In the genomic region with DNA sequence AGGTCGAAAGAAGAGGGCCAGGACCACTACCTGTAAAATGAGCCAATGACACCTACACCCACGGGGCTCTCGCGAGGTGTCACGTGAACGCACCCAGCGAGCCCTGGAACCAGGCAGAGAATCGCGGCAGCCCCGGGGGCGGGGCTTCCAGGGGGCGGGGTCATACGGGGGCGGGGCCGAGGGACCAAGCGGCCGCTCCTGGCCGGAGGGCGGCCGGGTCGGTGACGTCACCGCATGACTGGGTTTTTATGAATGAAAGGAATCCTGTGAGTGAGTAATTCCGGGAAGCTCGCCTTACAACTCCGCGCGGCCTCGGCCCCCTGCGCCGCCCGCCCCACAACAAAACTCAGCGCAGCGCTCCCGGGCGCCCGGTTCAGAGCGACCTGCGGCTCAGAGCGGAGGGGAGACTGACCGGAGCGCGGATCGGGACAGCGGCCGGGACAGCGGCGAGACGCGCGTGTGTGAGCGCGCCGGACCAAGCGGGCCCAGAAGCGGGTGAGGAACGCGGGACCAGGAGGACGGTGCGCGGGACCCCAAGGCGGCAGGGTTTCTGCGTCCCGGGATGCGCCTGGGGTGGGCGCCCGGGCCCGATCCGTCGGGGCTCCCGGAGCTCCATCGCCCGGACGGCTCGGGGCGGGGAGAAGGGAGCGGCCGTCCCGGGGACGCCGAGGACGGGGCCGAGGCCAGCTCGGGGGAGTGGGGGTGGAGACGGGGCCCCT, we compare ENCODE assay signal across 8 cellular contexts. TPM values are rescaled to one million over a fixed set of nuclear protein-coding genes. Genes with fewer than 3 reads are reported as not detected.
A peak's percentile ranks its signal among the peaks of the same experiment; 100 is the strongest.
DNase-seq lines count a peak whose midpoint lies in the region; ATAC-seq and TF ChIP-seq lines count a peak whose summit lies in the region.

MAFF (plus strand) TSS at position 277 of the 719 bp plus-strand sequence. CDS start 11,860 bp downstream, outside the sequence.

- no peaks in the 10 kb centered on the region for H3K36me3 ChIP-seq in adrenal gland (replicated peaks in 1 of 2)
- H3K36me3 ChIP-seq in heart left ventricle = no peaks in the 10 kb centered on the region
- no peaks in the 10 kb centered on the region for H3K36me3 ChIP-seq in tibial nerve

- H3K27ac ChIP-seq in adrenal gland (peak within 1 kb of the TSS; percentile 76 to 99 (median 98)), heart left ventricle (peak within 1 kb of the TSS; percentile 95 to 100 (median 98)), tibial nerve (peak within 1 kb of the TSS; percentile 97 to 100 (median 100))

- H3K9me3 ChIP-seq in adrenal gland (replicated peaks in 1 of 3) = no peaks in the 10 kb centered on the region
- H3K9me3 ChIP-seq in heart left ventricle = no peaks in the 10 kb centered on the region
- H3K9me3 ChIP-seq in tibial nerve = no peaks in the 10 kb centered on the region

- no peaks in the 10 kb centered on the region for H3K9me3 Mint-ChIP-seq in T-cell

- no peaks in the 10 kb centered on the region for H3K27me3 Mint-ChIP-seq in T-cell

- no peaks in the 10 kb centered on the region for H3K36me3 Mint-ChIP-seq in T-cell

- POLR2A ChIA-PET in T-cell (lab: Charles Lee) = interaction anchor here in 1 of 2 donors (0.7 to 1.7 kb wide), 3 partner anchors 13 to 55 kb away, joined by 3 to 5 read pairs (median 4); no protein-coding TSS in a partner anchor

- CTCF ChIA-PET in T-cell (lab: Charles Lee) = no interaction called here

- ATAC-seq in T-cell (replicated peaks in 1 of 4) = peak; percentile 68 to 80 (median 72)
- peak; percentile 69 to 88 (median 86) for ATAC-seq in heart left ventricle

- peak; percentile 88 to 98 for TF ChIP-seq EP300 in tibial nerve (IDR thresholded peaks at IDR 0.05)

- H3K27me3 ChIP-seq in adrenal gland (no peaks in the 10 kb centered on the region), heart left ventricle (no peaks in the 10 kb centered on the region), tibial nerve (no peaks in the 10 kb centered on the region)

- H3K4me3 Mint-ChIP-seq in T-cell = peak within 1 kb of the TSS; percentile 77 to 86 (median 82)

- intact Hi-C loops in adrenal gland (cut with DNase I) (no loop called here), heart left ventricle (cut with DNase I) (loop anchor here in 6 of 10 donors (1.0 to 10.0 kb wide), 5 partner anchors 20 to 87 kb away; partner anchors contain the start of genes BAIAP2L2 (in 2 of the 6) and TMEM184B (in 1 of the 6))

- TF ChIP-seq CTCF in HFF-Myc (IDR thresholded peaks at IDR 0.05; ENCODE audit: low read depth, low read length, missing control alignments) (no peak), adrenal gland (IDR thresholded peaks at IDR 0.05) (no peak), heart left ventricle (IDR thresholded peaks at IDR 0.05) (no peak), tibial nerve (IDR thresholded peaks at IDR 0.05) (peak in 1 of 5 experiments; percentile 3)

- peak; percentile 98 for DNase-seq in GM03348 (ENCODE audit: low spot score)
- peak; percentile 89 for DNase-seq in HFF-Myc (ENCODE audit: extremely low read depth, low read depth)
- peak; percentile 85 for DNase-seq in NCI-H1105 (lab: John Stamatoyannopoulos, UW)
- peak; percentile 70 to 87 (median 80) for DNase-seq in T-cell
- DNase-seq in adrenal gland = peak; percentile 97 to 99 (median 98)
- DNase-seq in heart left ventricle = peak; percentile 96 to 98 (median 97)
- peak; percentile 93 for DNase-seq in pons (ENCODE audit: low spot score)
- DNase-seq in tibial nerve (ENCODE audit: low spot score in 2 of 2) = peak; percentile 94 to 96

- H3K4me3 ChIP-seq in HFF-Myc (replicated peaks; ENCODE audit: low read depth, low read length) (peak within 1 kb of the TSS; percentile 66), adrenal gland (peak within 1 kb of the TSS; percentile 20 to 90 (median 72)), heart left ventricle (peak within 1 kb of the TSS; percentile 73 to 98 (median 80)), tibial nerve (peak within 1 kb of the TSS; percentile 63 to 98 (median 77))

- WGBS in adrenal gland, 4 donors = 0 to 1% (median 0%) methylated on average over 1 to 84 of the region's 85 CpGs
- 0 to 1% (median 1%) methylated on average over 25 to 85 of the region's 85 CpGs for WGBS in heart left ventricle, 4 donors
- WGBS in tibial nerve, 2 donors = 0 to 2% methylated on average over 29 to 37 of the region's 85 CpGs

- H3K4me1 ChIP-seq in adrenal gland (replicated peaks in 1 of 2) = peaks cover 0 to 15% of the 10 kb centered on the region in 2 donors
- peaks cover 6 to 37% (median 26%) of the 10 kb centered on the region in 12 donors for H3K4me1 ChIP-seq in heart left ventricle
- peaks cover 0 to 38% (median 30%) of the 10 kb centered on the region in 4 donors for H3K4me1 ChIP-seq in tibial nerve

- peaks cover 26 to 35% (median 31%) of the 10 kb centered on the region in 3 donors for H3K4me1 Mint-ChIP-seq in T-cell

- TF ChIP-seq POLR2A in adrenal gland (IDR thresholded peaks at IDR 0.05) = peak; percentile 91 to 97
- TF ChIP-seq POLR2A in heart left ventricle (IDR thresholded peaks at IDR 0.05) = peak; percentile 88 to 94
- peak; percentile 96 to 98 for TF ChIP-seq POLR2A in tibial nerve (IDR thresholded peaks at IDR 0.05)

- peak within 1 kb of the TSS; percentile 93 to 94 for H3K27ac Mint-ChIP-seq in T-cell

RNA-seq across cellular contexts. Expression of gene MAFF, which starts in this region (rescaled TPM):
- 10 to 100 TPM in 2 of 5 donors, 1 to 10 TPM in 3; 6.5 to 49.9 (median 9.6) TPM for total RNA-seq in T-cell
- 10 to 100 TPM in 7 of 8 donors, 1 to 10 TPM in 1; 9.0 to 21.8 (median 16.1) TPM for total RNA-seq in adrenal gland
- polyA plus RNA-seq in adrenal gland = 10 to 100 TPM in 2 of 3 donors, 1 to 10 TPM in 1; 5.2 to 23.4 (median 11.4) TPM
- total RNA-seq in heart left ventricle = 10 to 100 TPM in 3 of 9 donors, 1 to 10 TPM in 6; 1.9 to 35.8 (median 4.0) TPM
- 10 to 100 TPM in 1 of 2 donors, 1 to 10 TPM in 1; 4.7 to 36.0 TPM for polyA plus RNA-seq in heart left ventricle
- 100 to 1,000 TPM in 2 of 4 donors, 10 to 100 TPM in 2; 68.1 to 110 (median 96.8) TPM for total RNA-seq in tibial nerve

Comparison
In these comparisons a context has a peak if more than half of its experiments do, and no peak if none do; other contexts are left out.
1. Peak in every context shown above with its lines: DNase-seq, ATAC-seq, H3K4me3 ChIP-seq and H3K27ac ChIP-seq.
2. intact Hi-C loops: an anchor here in heart left ventricle (1.0 to 10.0 kb wide); none called in adrenal gland.